Comparison of ENCODE assay signal across 1 cellular context in the genomic region with DNA sequence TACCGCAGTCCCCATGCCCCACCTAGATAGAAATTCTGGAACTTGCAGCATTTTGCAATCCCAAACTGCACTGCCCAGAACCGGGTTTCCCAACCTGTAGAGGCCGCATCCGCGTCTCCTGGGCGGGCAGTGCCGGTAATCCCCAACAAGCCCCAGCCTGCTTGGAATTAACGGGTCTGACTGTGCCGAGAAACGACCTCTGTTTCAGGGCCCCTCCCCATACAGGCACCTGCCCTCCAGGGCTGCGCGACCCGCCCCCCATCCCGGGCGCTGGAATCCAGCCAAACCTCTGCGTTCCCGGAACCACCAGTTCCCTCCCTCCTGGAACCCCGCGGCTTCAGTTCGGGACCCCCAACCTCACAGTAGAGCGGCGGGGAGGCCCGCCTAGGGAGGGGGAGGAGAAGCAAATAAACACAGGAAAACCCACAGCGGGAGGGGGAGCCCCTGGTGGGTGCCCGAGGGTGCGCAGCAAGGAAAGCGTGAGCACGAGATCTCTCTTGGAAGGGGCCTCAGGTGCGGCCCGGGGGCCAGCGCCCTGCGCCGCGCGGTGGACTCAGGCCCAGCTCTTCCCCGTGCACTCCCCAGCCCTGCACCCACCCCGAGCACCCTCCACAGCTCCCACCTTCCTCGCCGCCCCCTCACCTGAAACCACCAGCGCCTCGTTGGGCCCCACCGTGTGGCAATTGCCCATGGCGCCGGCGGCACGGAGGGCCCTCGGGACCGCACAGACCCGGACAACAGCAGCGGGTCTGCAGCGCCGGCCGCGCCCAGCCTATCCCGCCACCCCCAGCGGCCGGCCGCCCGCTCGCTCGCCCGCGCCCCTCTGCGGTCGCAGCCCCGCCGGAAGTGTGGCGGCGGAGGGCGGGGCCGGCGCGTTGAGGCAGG.
TF ChIP-seq lines count a peak whose summit lies in the region.

A gene with protein sequence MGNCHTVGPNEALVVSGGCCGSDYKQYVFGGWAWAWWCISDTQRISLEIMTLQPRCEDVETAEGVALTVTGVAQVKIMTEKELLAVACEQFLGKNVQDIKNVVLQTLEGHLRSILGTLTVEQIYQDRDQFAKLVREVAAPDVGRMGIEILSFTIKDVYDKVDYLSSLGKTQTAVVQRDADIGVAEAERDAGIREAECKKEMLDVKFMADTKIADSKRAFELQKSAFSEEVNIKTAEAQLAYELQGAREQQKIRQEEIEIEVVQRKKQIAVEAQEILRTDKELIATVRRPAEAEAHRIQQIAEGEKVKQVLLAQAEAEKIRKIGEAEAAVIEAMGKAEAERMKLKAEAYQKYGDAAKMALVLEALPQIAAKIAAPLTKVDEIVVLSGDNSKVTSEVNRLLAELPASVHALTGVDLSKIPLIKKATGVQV (minus strand): TSS at position 850 of the 885 bp plus-strand sequence. CDS start 159 bp downstream, at position 691.

TF ChIP-seq in K562, 482 proteins besides CTCF, POLR2A, EP300 and RAD21 (continued from another document and continues in another):
- TF ChIP-seq, protein P1, sequence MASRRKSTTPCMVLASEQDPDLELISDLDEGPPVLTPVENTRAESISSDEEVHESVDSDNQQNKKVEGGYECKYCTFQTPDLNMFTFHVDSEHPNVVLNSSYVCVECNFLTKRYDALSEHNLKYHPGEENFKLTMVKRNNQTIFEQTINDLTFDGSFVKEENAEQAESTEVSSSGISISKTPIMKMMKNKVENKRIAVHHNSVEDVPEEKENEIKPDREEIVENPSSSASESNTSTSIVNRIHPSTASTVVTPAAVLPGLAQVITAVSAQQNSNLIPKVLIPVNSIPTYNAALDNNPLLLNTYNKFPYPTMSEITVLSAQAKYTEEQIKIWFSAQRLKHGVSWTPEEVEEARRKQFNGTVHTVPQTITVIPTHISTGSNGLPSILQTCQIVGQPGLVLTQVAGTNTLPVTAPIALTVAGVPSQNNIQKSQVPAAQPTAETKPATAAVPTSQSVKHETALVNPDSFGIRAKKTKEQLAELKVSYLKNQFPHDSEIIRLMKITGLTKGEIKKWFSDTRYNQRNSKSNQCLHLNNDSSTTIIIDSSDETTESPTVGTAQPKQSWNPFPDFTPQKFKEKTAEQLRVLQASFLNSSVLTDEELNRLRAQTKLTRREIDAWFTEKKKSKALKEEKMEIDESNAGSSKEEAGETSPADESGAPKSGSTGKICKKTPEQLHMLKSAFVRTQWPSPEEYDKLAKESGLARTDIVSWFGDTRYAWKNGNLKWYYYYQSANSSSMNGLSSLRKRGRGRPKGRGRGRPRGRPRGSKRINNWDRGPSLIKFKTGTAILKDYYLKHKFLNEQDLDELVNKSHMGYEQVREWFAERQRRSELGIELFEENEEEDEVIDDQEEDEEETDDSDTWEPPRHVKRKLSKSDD (conservative IDR thresholded peaks at IDR 0.05; ENCODE audit: low read length) = no peak
- TF ChIP-seq THRB (CRISPR knock-in tag; conservative IDR thresholded peaks at IDR 0.05) (peak; percentile 58), FOXM1 (IDR thresholded peaks at IDR 0.05; ENCODE audit: low read depth) (no peak), FOXM1 (CRISPR knock-in tag; IDR thresholded peaks at IDR 0.05; ENCODE audit: low read depth) (no peak), HSF4 (CRISPR knock-in tag; IDR thresholded peaks at IDR 0.05; ENCODE audit: borderline replicate concordance) (no peak; the same call in 1 of the 2 replicates), ATF1 (CRISPR knock-in tag; IDR thresholded peaks at IDR 0.05) (no peak; the same call in 1 of the 2 replicates), ATF1 (tag; IDR thresholded peaks at IDR 0.05) (0 out of 2 replicates have a peak, but pooled peaks have one; percentile 56), ARNT (IDR thresholded peaks at IDR 0.05) (no peak), EP400 (IDR thresholded peaks at IDR 0.05) (peak; percentile 81), ZNF431 (CRISPR knock-in tag; IDR thresholded peaks at IDR 0.05) (no peak), SAFB2 (IDR thresholded peaks at IDR 0.05; ENCODE audit: borderline replicate concordance, low read depth, low read length, severe bottlenecking) (no peak), BCOR (IDR thresholded peaks at IDR 0.05) (no peak), EZH2 (IDR thresholded peaks at IDR 0.05; ENCODE audit: borderline replicate concordance, low read depth, low read length) (no peak), CBX1 (IDR thresholded peaks at IDR 0.05; ENCODE audit: low read depth) (no peak; the same call in 1 of the 2 replicates), ATF7 (IDR thresholded peaks at IDR 0.05) (peak; percentile 57), HDAC6 (IDR thresholded peaks at IDR 0.05; ENCODE audit: low read depth, low read length) (no peak), SMARCB1 (IDR thresholded peaks at IDR 0.05; ENCODE audit: insufficient read length, low read depth) (no peak), RUNX1 (IDR thresholded peaks at IDR 0.05; ENCODE audit: low read depth) (peak; percentile 79; the same call in 1 of the 2 replicates), SP1 (CRISPR knock-in tag; IDR thresholded peaks at IDR 0.05) (peak; percentile 62; the same call in 1 of the 2 replicates), ZNF282 (CRISPR knock-in tag; IDR thresholded peaks at IDR 0.05) (no peak), ZNF324 (CRISPR knock-in tag; IDR thresholded peaks at IDR 0.05) (peak; percentile 34; the same call in 1 of the 2 replicates), MAZ (CRISPR knock-in tag; conservative IDR thresholded peaks at IDR 0.05 in 1 of 2, IDR thresholded peaks at IDR 0.05 in 1 of 2) (peak; percentile 70 to 97), ZNF589 (CRISPR knock-in tag; IDR thresholded peaks at IDR 0.05; ENCODE audit: low read depth) (no peak), ATF3 (IDR thresholded peaks at IDR 0.05) (no peak), ATF3 (CRISPR knock-in tag; conservative IDR thresholded peaks at IDR 0.05) (no peak), TAF7 (tag; IDR thresholded peaks at IDR 0.05) (peak; percentile 38; the same call in 1 of the 2 replicates), ZNF561 (CRISPR knock-in tag; conservative IDR thresholded peaks at IDR 0.05) (no peak), ZNF785 (CRISPR knock-in tag; IDR thresholded peaks at IDR 0.05) (no peak), STAT5A (IDR thresholded peaks at IDR 0.05; ENCODE audit: borderline replicate concordance, low read length) (no peak), ZC3H4 (CRISPR knock-in tag; IDR thresholded peaks at IDR 0.05; ENCODE audit: borderline replicate concordance) (no peak), ZNF644 (tag; IDR thresholded peaks at IDR 0.05; ENCODE audit: low read depth) (no peak), POLR2G (IDR thresholded peaks at IDR 0.05; ENCODE audit: low read depth, low read length) (peak; percentile 93), ZEB2 (IDR thresholded peaks at IDR 0.05) (0 out of 2 replicates have a peak, but pooled peaks have one; percentile 30), POLR3G (IDR thresholded peaks at IDR 0.05; ENCODE audit: extremely low read depth, insufficient read length, insufficient replicate concordance) (no peak), BCL6 (CRISPR knock-in tag; IDR thresholded peaks at IDR 0.05) (no peak), TFE3 (CRISPR knock-in tag; IDR thresholded peaks at IDR 0.05) (peak; percentile 39)
- TF ChIP-seq, protein P2, sequence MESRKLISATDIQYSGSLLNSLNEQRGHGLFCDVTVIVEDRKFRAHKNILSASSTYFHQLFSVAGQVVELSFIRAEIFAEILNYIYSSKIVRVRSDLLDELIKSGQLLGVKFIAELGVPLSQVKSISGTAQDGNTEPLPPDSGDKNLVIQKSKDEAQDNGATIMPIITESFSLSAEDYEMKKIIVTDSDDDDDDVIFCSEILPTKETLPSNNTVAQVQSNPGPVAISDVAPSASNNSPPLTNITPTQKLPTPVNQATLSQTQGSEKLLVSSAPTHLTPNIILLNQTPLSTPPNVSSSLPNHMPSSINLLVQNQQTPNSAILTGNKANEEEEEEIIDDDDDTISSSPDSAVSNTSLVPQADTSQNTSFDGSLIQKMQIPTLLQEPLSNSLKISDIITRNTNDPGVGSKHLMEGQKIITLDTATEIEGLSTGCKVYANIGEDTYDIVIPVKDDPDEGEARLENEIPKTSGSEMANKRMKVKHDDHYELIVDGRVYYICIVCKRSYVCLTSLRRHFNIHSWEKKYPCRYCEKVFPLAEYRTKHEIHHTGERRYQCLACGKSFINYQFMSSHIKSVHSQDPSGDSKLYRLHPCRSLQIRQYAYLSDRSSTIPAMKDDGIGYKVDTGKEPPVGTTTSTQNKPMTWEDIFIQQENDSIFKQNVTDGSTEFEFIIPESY (CRISPR knock-in tag; IDR thresholded peaks at IDR 0.05) = peak; percentile 33; the same call in 1 of the 2 replicates
- TF ChIP-seq, protein P3, sequence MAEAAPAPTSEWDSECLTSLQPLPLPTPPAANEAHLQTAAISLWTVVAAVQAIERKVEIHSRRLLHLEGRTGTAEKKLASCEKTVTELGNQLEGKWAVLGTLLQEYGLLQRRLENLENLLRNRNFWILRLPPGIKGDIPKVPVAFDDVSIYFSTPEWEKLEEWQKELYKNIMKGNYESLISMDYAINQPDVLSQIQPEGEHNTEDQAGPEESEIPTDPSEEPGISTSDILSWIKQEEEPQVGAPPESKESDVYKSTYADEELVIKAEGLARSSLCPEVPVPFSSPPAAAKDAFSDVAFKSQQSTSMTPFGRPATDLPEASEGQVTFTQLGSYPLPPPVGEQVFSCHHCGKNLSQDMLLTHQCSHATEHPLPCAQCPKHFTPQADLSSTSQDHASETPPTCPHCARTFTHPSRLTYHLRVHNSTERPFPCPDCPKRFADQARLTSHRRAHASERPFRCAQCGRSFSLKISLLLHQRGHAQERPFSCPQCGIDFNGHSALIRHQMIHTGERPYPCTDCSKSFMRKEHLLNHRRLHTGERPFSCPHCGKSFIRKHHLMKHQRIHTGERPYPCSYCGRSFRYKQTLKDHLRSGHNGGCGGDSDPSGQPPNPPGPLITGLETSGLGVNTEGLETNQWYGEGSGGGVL (CRISPR knock-in tag; IDR thresholded peaks at IDR 0.05) = no peak
- TF ChIP-seq, protein P4, sequence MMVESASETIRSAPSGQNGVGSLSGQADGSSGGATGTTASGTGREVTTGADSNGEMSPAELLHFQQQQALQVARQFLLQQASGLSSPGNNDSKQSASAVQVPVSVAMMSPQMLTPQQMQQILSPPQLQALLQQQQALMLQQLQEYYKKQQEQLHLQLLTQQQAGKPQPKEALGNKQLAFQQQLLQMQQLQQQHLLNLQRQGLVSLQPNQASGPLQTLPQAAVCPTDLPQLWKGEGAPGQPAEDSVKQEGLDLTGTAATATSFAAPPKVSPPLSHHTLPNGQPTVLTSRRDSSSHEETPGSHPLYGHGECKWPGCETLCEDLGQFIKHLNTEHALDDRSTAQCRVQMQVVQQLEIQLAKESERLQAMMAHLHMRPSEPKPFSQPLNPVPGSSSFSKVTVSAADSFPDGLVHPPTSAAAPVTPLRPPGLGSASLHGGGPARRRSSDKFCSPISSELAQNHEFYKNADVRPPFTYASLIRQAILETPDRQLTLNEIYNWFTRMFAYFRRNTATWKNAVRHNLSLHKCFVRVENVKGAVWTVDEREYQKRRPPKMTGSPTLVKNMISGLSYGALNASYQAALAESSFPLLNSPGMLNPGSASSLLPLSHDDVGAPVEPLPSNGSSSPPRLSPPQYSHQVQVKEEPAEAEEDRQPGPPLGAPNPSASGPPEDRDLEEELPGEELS (CRISPR knock-in tag; IDR thresholded peaks at IDR 0.05; ENCODE audit: borderline replicate concordance) = peak; percentile 40; the same call in 1 of the 2 replicates
- TF ChIP-seq, protein P5, sequence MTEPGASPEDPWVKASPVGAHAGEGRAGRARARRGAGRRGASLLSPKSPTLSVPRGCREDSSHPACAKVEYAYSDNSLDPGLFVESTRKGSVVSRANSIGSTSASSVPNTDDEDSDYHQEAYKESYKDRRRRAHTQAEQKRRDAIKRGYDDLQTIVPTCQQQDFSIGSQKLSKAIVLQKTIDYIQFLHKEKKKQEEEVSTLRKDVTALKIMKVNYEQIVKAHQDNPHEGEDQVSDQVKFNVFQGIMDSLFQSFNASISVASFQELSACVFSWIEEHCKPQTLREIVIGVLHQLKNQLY (CRISPR knock-in tag; conservative IDR thresholded peaks at IDR 0.05) = peak in 1 of 2 experiments; percentile 28; a peak in 1 of 4 replicates
